19 cellular contexts compared by ENCODE assay signal in genomic region chr10:102997998-102998397, GRCh38.
DNase-seq lines count a peak whose midpoint lies in the region; ATAC-seq and TF ChIP-seq lines count a peak whose summit lies in the region.
"Had no signal": no experiment of that assay in that cellular context is flagged by ENCODE, and none has a peak within 500 bp of the region (broad histone marks: within the 10 kb centered on the region; RNA-seq: fewer than 3 reads in every experiment).

No MANE protein-coding gene starts in this region.

- no peaks in the 10 kb centered on the region for H3K9me3 ChIP-seq in mammary epithelial cell (replicated peaks; ENCODE audit: insufficient read depth, low read length)
- H3K9me3 ChIP-seq in suprapubic skin, result no peaks in the 10 kb centered on the region
- H3K9me3 ChIP-seq: colonic mucosa, prostate gland, thoracic aorta had no signal

- H4K20me1 ChIP-seq in mammary epithelial cell (ENCODE audit: insufficient read depth, low read length), result no peaks in the 10 kb centered on the region

- no peaks in the 10 kb centered on the region for H3K36me3 Mint-ChIP-seq in MCF 10A (ENCODE audit: insufficient read depth, unreplicated experiment)
- peaks cover 7% of the 10 kb centered on the region for H3K36me3 Mint-ChIP-seq in stimulated activated effector memory CD8-positive, alpha-beta T cell treated with anti-CD3 and anti-CD28 coated beads, Interleukin-12 subunit alpha, Interleukin-12 subunit beta, amount 100 ng/mL, for 72 hours
- peaks cover 3% of the 10 kb centered on the region for H3K36me3 Mint-ChIP-seq in type B pancreatic cell

- no peak overlapping the region for H3K27ac ChIP-seq in mammary epithelial cell (ENCODE audit: insufficient read depth, low read depth, low read length)
- H3K27ac ChIP-seq in suprapubic skin, result no peak overlapping the region
- H3K27ac ChIP-seq: colonic mucosa, prostate gland, thoracic aorta had no signal

- TF ChIP-seq CTCF in mammary epithelial cell (conservative IDR thresholded peaks at IDR 0.05 in 1 of 2, IDR thresholded peaks at IDR 0.05 in 1 of 2; ENCODE audit: extremely low read depth in 1 of 2, insufficient read depth in 1 of 2, low read depth in 1 of 2, low read length in 2 of 2), result no peak
- no peak for TF ChIP-seq CTCF in MCF 10A (IDR thresholded peaks at IDR 0.05; ENCODE audit: unreplicated experiment)
- TF ChIP-seq CTCF in type B pancreatic cell (conservative IDR thresholded peaks at IDR 0.05), result no peak
- TF ChIP-seq CTCF in suprapubic skin (IDR thresholded peaks at IDR 0.05), result no peak

- dilution Hi-C loops in mammary epithelial cell (cut with HindIII; ENCODE audit: low sequenced_read_pairs), result no loop called here

- intact Hi-C loops in mammary epithelial cell (cut with micrococcal nuclease) (loop anchor here (5.0 kb wide), 1 partner anchor 34 kb away; no protein-coding TSS in a partner anchor), MCF 10A (cut with micrococcal nuclease) (no loop called here)

- no peaks in the 10 kb centered on the region for H3K4me1 ChIP-seq in mammary epithelial cell (ENCODE audit: insufficient read depth, low read length)
- no peaks in the 10 kb centered on the region for H3K4me1 ChIP-seq in suprapubic skin
- H3K4me1 ChIP-seq: colonic mucosa, prostate gland had no signal

- DNase-seq in mammary epithelial cell, result peak; percentile 4
- DNase-seq in MCF 10A (ENCODE audit: unreplicated experiment), result no peak
- DNase-seq in HEK293T (ENCODE audit: extremely low spot score), result no peak
- peak; percentile 13 to 47 for DNase-seq in NCI-H526 (lab: John Stamatoyannopoulos, UW)
- DNase-seq in stimulated activated effector memory CD8-positive, alpha-beta T cell treated with anti-CD3 and anti-CD28 coated beads, Interleukin-12 subunit alpha, Interleukin-12 subunit beta, amount 100 ng/mL, for 72 hours (ENCODE audit: low spot score in 2 of 2), result no peak
- no peak for DNase-seq in type B pancreatic cell (ENCODE audit: extremely low spot score, unreplicated experiment)
- DNase-seq in DMS79 treated with DMSO at 0.1 percent for 48 hours (lab: John Stamatoyannopoulos, UW), result no peak
- no peak for DNase-seq in suprapubic skin (ENCODE audit: low spot score in 2 of 2)
- DNase-seq: colonic mucosa; GF-D8; head of caudate nucleus; kidney glomerular epithelial cell; NCI-H1436 treated with DMSO at 0.1 percent for 48 hours; NCI-H524; stimulated activated CD4-positive, alpha-beta T cell treated with anti-CD3 and anti-CD28 coated beads, Interleukin-15, amount 100 ng/mL, for 24 hours; SW 1271 had no signal

- no peak overlapping the region for H2AFZ ChIP-seq in mammary epithelial cell (ENCODE audit: low read depth, low read length)

- H3K36me3 ChIP-seq in mammary epithelial cell (ENCODE audit: insufficient read depth, low read length) (no peaks in the 10 kb centered on the region), suprapubic skin (no peaks in the 10 kb centered on the region)
- H3K36me3 ChIP-seq: colonic mucosa, prostate gland, thoracic aorta had no signal

- H3K27ac Mint-ChIP-seq in MCF 10A (ENCODE audit: low read depth, unreplicated experiment) (no peak overlapping the region), type B pancreatic cell (no peak overlapping the region)
- no peak overlapping the region for H3K27ac Mint-ChIP-seq in stimulated activated effector memory CD8-positive, alpha-beta T cell treated with anti-CD3 and anti-CD28 coated beads, Interleukin-12 subunit alpha, Interleukin-12 subunit beta, amount 100 ng/mL, for 72 hours

- H3K27me3 Mint-ChIP-seq in MCF 10A (ENCODE audit: insufficient read depth, unreplicated experiment), result no peaks in the 10 kb centered on the region
- no peaks in the 10 kb centered on the region for H3K27me3 Mint-ChIP-seq in type B pancreatic cell

- no peak for TF ChIP-seq EP300 in suprapubic skin (IDR thresholded peaks at IDR 0.05)

- H3K4me2 ChIP-seq in mammary epithelial cell (ENCODE audit: insufficient read depth, low read depth, low read length), result no peak overlapping the region

- H3K4me1 Mint-ChIP-seq in MCF 10A (ENCODE audit: insufficient read depth, unreplicated experiment), result no peaks in the 10 kb centered on the region
- H3K4me1 Mint-ChIP-seq in stimulated activated effector memory CD8-positive, alpha-beta T cell treated with anti-CD3 and anti-CD28 coated beads, Interleukin-12 subunit alpha, Interleukin-12 subunit beta, amount 100 ng/mL, for 72 hours, result peaks cover 27% of the 10 kb centered on the region
- H3K4me1 Mint-ChIP-seq in type B pancreatic cell (ENCODE audit: unreplicated experiment), result no peaks in the 10 kb centered on the region

- peak; percentile 72 for ATAC-seq in stimulated activated effector memory CD8-positive, alpha-beta T cell treated with anti-CD3 and anti-CD28 coated beads, Interleukin-12 subunit alpha, Interleukin-12 subunit beta, amount 100 ng/mL, for 72 hours
- ATAC-seq: esophagus mucosa had no signal

- CTCF ChIA-PET in mammary epithelial cell (lab: Charles Lee; ENCODE audit: low non-redundant PET), result no interaction called here
- CTCF ChIA-PET in MCF 10A (lab: Yijun Ruan, JAX), result no interaction called here
- CTCF ChIA-PET in HEK293T (lab: Yijun Ruan, JAX), result no interaction called here

- in situ Hi-C loops in mammary epithelial cell (cut with MboI; ENCODE audit: low sequenced_read_pairs in 2 of 2), result no loop called here

- POLR2A ChIA-PET in MCF 10A (lab: Yijun Ruan, JAX) (interaction anchor here (0.6 to 0.8 kb wide), 2 partner anchors 11 to 39 kb away, joined by 3 to 4 read pairs; no protein-coding TSS in a partner anchor), HEK293T (lab: Yijun Ruan, JAX) (no interaction called here)

- H3K4me3 ChIP-seq in mammary epithelial cell (replicated peaks in 1 of 3; ENCODE audit: insufficient read depth in 1 of 3, low read depth in 2 of 3, low read length in 3 of 3) (no peak overlapping the region), suprapubic skin (no peak overlapping the region)
- H3K4me3 ChIP-seq: colonic mucosa, prostate gland, thoracic aorta had no signal

- H3K27me3 ChIP-seq in mammary epithelial cell (ENCODE audit: insufficient read depth, low read length) (no peaks in the 10 kb centered on the region), suprapubic skin (no peaks in the 10 kb centered on the region)
- H3K27me3 ChIP-seq: colonic mucosa had no signal

- H3K79me2 ChIP-seq in mammary epithelial cell (ENCODE audit: insufficient read depth, low read length), result no peaks in the 10 kb centered on the region

- H3K9ac ChIP-seq in mammary epithelial cell (ENCODE audit: insufficient read depth, low read length), result no peak overlapping the region

- no TSS peak for BruUV-seq in mammary epithelial cell (replicated peaks; lab: Mats Ljungman, UMichigan)
- no TSS peak for BruUV-seq in MCF 10A (replicated peaks; lab: Mats Ljungman, UMichigan)

- H3K4me3 Mint-ChIP-seq in MCF 10A (ENCODE audit: unreplicated experiment) (no peak overlapping the region), type B pancreatic cell (no peak overlapping the region)
- H3K4me3 Mint-ChIP-seq in stimulated activated effector memory CD8-positive, alpha-beta T cell treated with anti-CD3 and anti-CD28 coated beads, Interleukin-12 subunit alpha, Interleukin-12 subunit beta, amount 100 ng/mL, for 72 hours, result no peak overlapping the region

- no peak for TF ChIP-seq POLR2A in suprapubic skin (IDR thresholded peaks at IDR 0.05)

- H3K9me3 Mint-ChIP-seq in MCF 10A (ENCODE audit: unreplicated experiment) (no peaks in the 10 kb centered on the region), type B pancreatic cell (no peaks in the 10 kb centered on the region)
- peaks cover 2% of the 10 kb centered on the region for H3K9me3 Mint-ChIP-seq in stimulated activated effector memory CD8-positive, alpha-beta T cell treated with anti-CD3 and anti-CD28 coated beads, Interleukin-12 subunit alpha, Interleukin-12 subunit beta, amount 100 ng/mL, for 72 hours

- 0% methylated on average over 1 of the region's 1 CpG for WGBS in mammary epithelial cell (ENCODE audit: low coverage, missing lambda C conversion rate)
- WGBS in suprapubic skin, result 62% methylated on average over 1 of the region's 1 CpG

TF ChIP-seq in HEK293T, 16 proteins besides CTCF, POLR2A, EP300 and RAD21:
- TF ChIP-seq CTBP1 (IDR thresholded peaks at IDR 0.05; ENCODE audit: borderline replicate concordance) (no peak), HDGF (IDR thresholded peaks at IDR 0.05; ENCODE audit: borderline replicate concordance) (no peak), ELF4 (IDR thresholded peaks at IDR 0.05) (no peak), TARDBP (IDR thresholded peaks at IDR 0.05) (no peak), PKNOX1 (IDR thresholded peaks at IDR 0.05) (peak; percentile 24; the same call in 1 of the 2 replicates), ZNF384 (IDR thresholded peaks at IDR 0.05) (no peak)

Comparison
In these comparisons a context has a peak if more than half of its experiments do, and no peak if none do; other contexts are left out.
1. DNase-seq: peak in mammary epithelial cell (single experiment) and NCI-H526 (2 of 2); none in MCF 10A (single experiment), HEK293T (single experiment), stimulated activated effector memory CD8-positive, alpha-beta T cell treated with anti-CD3 and anti-CD28 coated beads, Interleukin-12 subunit alpha, Interleukin-12 subunit beta, amount 100 ng/mL, for 72 hours (0 of 2), type B pancreatic cell (single experiment), DMS79 treated with DMSO at 0.1 percent for 48 hours (single experiment) and suprapubic skin (0 of 2).